ENCODE assay signal across 8 cellular contexts in the genomic region with DNA sequence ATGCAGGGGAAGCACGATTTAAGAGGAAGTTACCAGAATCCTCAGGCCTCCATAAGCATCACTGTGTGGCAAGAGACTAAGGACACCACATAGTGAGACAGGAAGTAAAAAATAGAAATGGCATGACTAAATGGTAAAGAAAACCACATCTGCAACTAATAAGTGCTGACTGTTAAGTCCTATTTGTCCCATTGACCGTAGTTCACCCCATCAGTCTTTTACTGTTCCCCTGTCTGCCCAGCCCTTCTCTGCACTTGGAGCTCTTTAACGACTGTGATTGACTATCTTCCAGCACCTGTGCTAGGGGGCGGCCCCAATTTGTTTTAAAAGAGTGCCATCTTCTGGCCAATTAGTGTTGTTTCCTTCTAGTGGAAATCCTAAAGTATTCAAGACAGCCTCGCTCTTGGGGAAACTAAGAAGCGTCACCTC.
DNase-seq lines count a peak whose midpoint lies in the region; ATAC-seq, FAIRE-seq and TF ChIP-seq lines count a peak whose summit lies in the region.

No MANE protein-coding gene starts in this region.

- no peak overlapping the region for H2BK15ac ChIP-seq in mesendoderm (replicated peaks; ENCODE audit: low read depth)

- H3K36me3 ChIP-seq in mesendoderm (ENCODE audit: control insufficient read depth, insufficient read depth, low read length): no peaks in the 10 kb centered on the region

- no peak overlapping the region for H2BK5ac ChIP-seq in mesendoderm (ENCODE audit: low read length)

- H3K4me2 ChIP-seq in mesendoderm (ENCODE audit: low read length): no peak overlapping the region

- H3K27me3 Mint-ChIP-seq in stimulated activated naive B cell treated with anti-CD40 and anti-IgM and Interleukin-4, amounts not matched to agents 10 μg/mL and 1 μg/mL and 100 μg/mL, for 72 hours: peaks cover 0 to 12% of the 10 kb centered on the region in 2 donors

- DNase-seq in GM18507 (ENCODE audit: extremely low spot score, insufficient read length, low read depth): peak; percentile 0
- DNase-seq in NCI-H524 (lab: John Stamatoyannopoulos, UW): peak; percentile 59 to 72
- peak; percentile 15 for DNase-seq in activated CD4-positive, alpha-beta T cell treated with anti-CD3 and anti-CD28 coated beads, Interleukin-2, amount 50 U/mL, for 1 hour
- DNase-seq in effector CD8-positive, alpha-beta T cell (lab: John Stamatoyannopoulos, UW): peak; percentile 4
- peak; percentile 68 for DNase-seq in mesendoderm
- peak; percentile 32 for DNase-seq in stimulated activated naive B cell treated with anti-CD40 and anti-IgM and Interleukin-4, amounts not matched to agents 10 μg/mL and 1 μg/mL and 100 μg/mL, for 72 hours

- H3K4ac ChIP-seq in mesendoderm (ENCODE audit: low read depth, low read length): no peak overlapping the region

- WGBS in mesendoderm (ENCODE audit: extremely low coverage, insufficient coverage, low lambda C conversion rate): no CpG with 5 or more reads among the region's 6 CpGs

- H3K36me3 Mint-ChIP-seq in stimulated activated naive B cell treated with anti-CD40 and anti-IgM and Interleukin-4, amounts not matched to agents 10 μg/mL and 1 μg/mL and 100 μg/mL, for 72 hours: no peaks in the 10 kb centered on the region

- peak; percentile 74 for ATAC-seq in HG03378 (IDR thresholded peaks at IDR 0.05; ENCODE audit: unreplicated experiment)
- ATAC-seq in stimulated activated naive B cell treated with anti-CD40 and anti-IgM and Interleukin-4, amounts not matched to agents 10 μg/mL and 1 μg/mL and 100 μg/mL, for 72 hours (replicated peaks): peak; percentile 88 to 93

- H3K27ac Mint-ChIP-seq in stimulated activated naive B cell treated with anti-CD40 and anti-IgM and Interleukin-4, amounts not matched to agents 10 μg/mL and 1 μg/mL and 100 μg/mL, for 72 hours: no peak overlapping the region

- H3K4me3 Mint-ChIP-seq in stimulated activated naive B cell treated with anti-CD40 and anti-IgM and Interleukin-4, amounts not matched to agents 10 μg/mL and 1 μg/mL and 100 μg/mL, for 72 hours: no peak overlapping the region

- no peak overlapping the region for H3K56ac ChIP-seq in mesendoderm (ENCODE audit: low read length)

- H2AK5ac ChIP-seq in mesendoderm (ENCODE audit: low read length): no peak overlapping the region

- no peaks in the 10 kb centered on the region for H3K79me2 ChIP-seq in mesendoderm (ENCODE audit: control insufficient read depth, insufficient read depth, low read length)

- H4K8ac ChIP-seq in mesendoderm (ENCODE audit: low read depth, low read length): no peak overlapping the region

- H3K27me3 ChIP-seq in mesendoderm (ENCODE audit: insufficient read depth, low read length, poor library complexity): no peaks in the 10 kb centered on the region

- H3K23ac ChIP-seq in mesendoderm (ENCODE audit: low read length): no peak overlapping the region

- H3K9ac ChIP-seq in mesendoderm (ENCODE audit: low read length): no peak overlapping the region

- no peak overlapping the region for H2BK120ac ChIP-seq in mesendoderm (ENCODE audit: low read depth, low read length)

- H3K18ac ChIP-seq in mesendoderm (ENCODE audit: low read length): no peak overlapping the region

- peaks cover 1 to 8% of the 10 kb centered on the region in 2 donors for H3K4me1 Mint-ChIP-seq in stimulated activated naive B cell treated with anti-CD40 and anti-IgM and Interleukin-4, amounts not matched to agents 10 μg/mL and 1 μg/mL and 100 μg/mL, for 72 hours

- H3K79me1 ChIP-seq in mesendoderm (ENCODE audit: low read length): no peaks in the 10 kb centered on the region

- no peak overlapping the region for H3K4me3 ChIP-seq in mesendoderm (ENCODE audit: low read length)

- peak; percentile 82 for FAIRE-seq in GM18507 (lab: Jason Lieb, UNC)

- TF ChIP-seq CTCF in 22Rv1 (IDR thresholded peaks at IDR 0.05): peak; percentile 35

- H3K4me1 ChIP-seq in mesendoderm (ENCODE audit: control insufficient read depth, low read depth, low read length): no peaks in the 10 kb centered on the region

- H4K5ac ChIP-seq in mesendoderm (ENCODE audit: low read length): no peak overlapping the region

- H3K27ac ChIP-seq in 22Rv1 (no peak overlapping the region), mesendoderm (ENCODE audit: low read depth, low read length) (no peak overlapping the region)

- no peaks in the 10 kb centered on the region for H3K9me3 Mint-ChIP-seq in stimulated activated naive B cell treated with anti-CD40 and anti-IgM and Interleukin-4, amounts not matched to agents 10 μg/mL and 1 μg/mL and 100 μg/mL, for 72 hours

Comparison
In these comparisons a context has a peak if more than half of its experiments do, and no peak if none do; other contexts are left out.
1. DNase-seq: peak in every context shown above with its lines; median percentile 68 in mesendoderm; 66 in NCI-H524; 32 in stimulated activated naive B cell treated with anti-CD40 and anti-IgM and Interleukin-4, amounts not matched to agents 10 μg/mL and 1 μg/mL and 100 μg/mL, for 72 hours; 15 in activated CD4-positive, alpha-beta T cell treated with anti-CD3 and anti-CD28 coated beads, Interleukin-2, amount 50 U/mL, for 1 hour; 4 in effector CD8-positive, alpha-beta T cell; 0 in GM18507.